Comparison of ENCODE assay signal across 11 cellular contexts in genomic region chr2:238305092-238305862, GRCh38. TPM values are rescaled to one million over a fixed set of nuclear protein-coding genes. Genes with fewer than 3 reads are reported as not detected.
DNase-seq lines count a peak whose midpoint lies in the region; ATAC-seq and TF ChIP-seq lines count a peak whose summit lies in the region.
"Had no signal": no experiment of that assay in that cellular context is flagged by ENCODE, and none has a peak within 500 bp of the region (broad histone marks: within the 10 kb centered on the region; RNA-seq: fewer than 3 reads in every experiment).

No MANE protein-coding gene starts in this region.

- 88% methylated on average over 12 of the region's 12 CpGs for WGBS in hepatocyte (ENCODE audit: low lambda C conversion rate, missing lambda C conversion rate)

- no peak overlapping the region for H3K4me3 ChIP-seq in left ventricle myocardium inferior
- H3K4me3 ChIP-seq in hepatocyte = no peak overlapping the region
- H3K4me3 ChIP-seq in upper lobe of right lung = no peak overlapping the region
- H3K4me3 ChIP-seq: ovary had no signal

- no peaks in the 10 kb centered on the region for H3K9me3 ChIP-seq in left ventricle myocardium inferior (replicated peaks)
- H3K9me3 ChIP-seq in hepatocyte (ENCODE audit: low read depth) = no peaks in the 10 kb centered on the region
- H3K9me3 ChIP-seq in upper lobe of right lung = no peaks in the 10 kb centered on the region
- H3K9me3 ChIP-seq: ovary had no signal

- no peak overlapping the region for H3K4me3 Mint-ChIP-seq in activated T-helper 17 cell treated with anti-CD3 and anti-CD28 coated beads, Interleukin-2, amount 50 U/mL, for 72 hours
- H3K4me3 Mint-ChIP-seq: T-cell had no signal

- H3K27ac ChIP-seq in left ventricle myocardium inferior (replicated peaks) (no peak overlapping the region), hepatocyte (no peak overlapping the region), upper lobe of right lung (no peak overlapping the region)
- H3K27ac ChIP-seq: ovary had no signal

- no peaks in the 10 kb centered on the region for H3K36me3 ChIP-seq in left ventricle myocardium inferior
- no peaks in the 10 kb centered on the region for H3K36me3 ChIP-seq in hepatocyte (replicated peaks; ENCODE audit: insufficient read depth, low read depth)
- H3K36me3 ChIP-seq in upper lobe of right lung = no peaks in the 10 kb centered on the region
- H3K36me3 ChIP-seq: ovary had no signal

- no peaks in the 10 kb centered on the region for H3K27me3 Mint-ChIP-seq in activated T-helper 17 cell treated with anti-CD3 and anti-CD28 coated beads, Interleukin-2, amount 50 U/mL, for 72 hours

- no peak overlapping the region for H3K27ac Mint-ChIP-seq in activated T-helper 17 cell treated with anti-CD3 and anti-CD28 coated beads, Interleukin-2, amount 50 U/mL, for 72 hours
- H3K27ac Mint-ChIP-seq: T-cell had no signal

- peak; percentile 26 for TF ChIP-seq CTCF in left ventricle myocardium inferior (IDR thresholded peaks at IDR 0.05; ENCODE audit: borderline replicate concordance)
- TF ChIP-seq CTCF in hepatocyte (IDR thresholded peaks at IDR 0.05; ENCODE audit: poor library complexity) = peak; percentile 22
- TF ChIP-seq CTCF in upper lobe of right lung (IDR thresholded peaks at IDR 0.05) = peak; percentile 12

- H3K4me1 Mint-ChIP-seq in activated T-helper 17 cell treated with anti-CD3 and anti-CD28 coated beads, Interleukin-2, amount 50 U/mL, for 72 hours = no peaks in the 10 kb centered on the region
- H3K4me1 Mint-ChIP-seq: T-cell had no signal

- H3K9me3 Mint-ChIP-seq in activated T-helper 17 cell treated with anti-CD3 and anti-CD28 coated beads, Interleukin-2, amount 50 U/mL, for 72 hours = no peaks in the 10 kb centered on the region
- H3K9me3 Mint-ChIP-seq: T-cell had no signal

- H3K27me3 ChIP-seq in left ventricle myocardium inferior (ENCODE audit: low read depth) (peaks cover 7% of the 10 kb centered on the region), hepatocyte (no peaks in the 10 kb centered on the region), upper lobe of right lung (no peaks in the 10 kb centered on the region)
- H3K27me3 ChIP-seq: ovary had no signal

- no peaks in the 10 kb centered on the region for H4K20me1 ChIP-seq in hepatocyte (ENCODE audit: insufficient read depth, poor library complexity, severe bottlenecking)

- H3K79me2 ChIP-seq in hepatocyte = no peaks in the 10 kb centered on the region

- no peak overlapping the region for H2AFZ ChIP-seq in hepatocyte

- no peak overlapping the region for H3K4me2 ChIP-seq in hepatocyte

- H3K36me3 Mint-ChIP-seq in activated T-helper 17 cell treated with anti-CD3 and anti-CD28 coated beads, Interleukin-2, amount 50 U/mL, for 72 hours (ENCODE audit: low read depth) = no peaks in the 10 kb centered on the region
- H3K36me3 Mint-ChIP-seq: T-cell had no signal

- ATAC-seq in Right ventricle myocardium inferior (no peak), SK-N-SH treated with all-trans-retinoic acid at 6 μM for 48 hours (peak; percentile 34; the same call in 2 of the 3 replicates), upper lobe of right lung (no peak)
- no peak for ATAC-seq in activated T-helper 17 cell treated with anti-CD3 and anti-CD28 coated beads, Interleukin-2, amount 50 U/mL, for 72 hours (replicated peaks)
- ATAC-seq: T-cell had no signal

- H3K4me1 ChIP-seq in left ventricle myocardium inferior = no peaks in the 10 kb centered on the region
- H3K4me1 ChIP-seq in hepatocyte (ENCODE audit: insufficient read depth) = peaks cover 1% of the 10 kb centered on the region
- no peaks in the 10 kb centered on the region for H3K4me1 ChIP-seq in upper lobe of right lung

- no peaks in the 10 kb centered on the region for H3K9me2 ChIP-seq in hepatocyte (replicated peaks; ENCODE audit: insufficient read depth)

- DNase-seq in left ventricle myocardium inferior (no peak), Right ventricle myocardium inferior (ENCODE audit: missing footprints) (no peak), hepatocyte (ENCODE audit: low spot score) (no peak), upper lobe of right lung (peak; percentile 46), retina (no peak), NCI-H1092 treated with DMSO at 0.1 percent for 48 hours (lab: John Stamatoyannopoulos, UW) (no peak)
- DNase-seq: NCI-H510A treated with DMSO at 0.1 percent for 48 hours, ovary, T-cell had no signal

- intact Hi-C loops in left ventricle myocardium inferior (cut with micrococcal nuclease) = no loop called here
- intact Hi-C loops in Right ventricle myocardium inferior (cut with DNase I) = no loop called here
- intact Hi-C loops in upper lobe of right lung (cut with DNase I) = no loop called here

TF ChIP-seq in SK-N-SH treated with all-trans-retinoic acid at 6 μM for 48 hours, 23 proteins besides CTCF, POLR2A, EP300 and RAD21:
- no peak for TF ChIP-seq ZNF70 (CRISPR knock-in tag; IDR thresholded peaks at IDR 0.05)
- no peak for TF ChIP-seq ESRRG (CRISPR knock-in tag; IDR thresholded peaks at IDR 0.05)
- TF ChIP-seq ZC3H10 (CRISPR knock-in tag; IDR thresholded peaks at IDR 0.05) = no peak
- no peak for TF ChIP-seq ZFP3 (CRISPR knock-in tag; IDR thresholded peaks at IDR 0.05)
- TF ChIP-seq GLIS3 (CRISPR knock-in tag; IDR thresholded peaks at IDR 0.05) = no peak
- TF ChIP-seq, protein P1, sequence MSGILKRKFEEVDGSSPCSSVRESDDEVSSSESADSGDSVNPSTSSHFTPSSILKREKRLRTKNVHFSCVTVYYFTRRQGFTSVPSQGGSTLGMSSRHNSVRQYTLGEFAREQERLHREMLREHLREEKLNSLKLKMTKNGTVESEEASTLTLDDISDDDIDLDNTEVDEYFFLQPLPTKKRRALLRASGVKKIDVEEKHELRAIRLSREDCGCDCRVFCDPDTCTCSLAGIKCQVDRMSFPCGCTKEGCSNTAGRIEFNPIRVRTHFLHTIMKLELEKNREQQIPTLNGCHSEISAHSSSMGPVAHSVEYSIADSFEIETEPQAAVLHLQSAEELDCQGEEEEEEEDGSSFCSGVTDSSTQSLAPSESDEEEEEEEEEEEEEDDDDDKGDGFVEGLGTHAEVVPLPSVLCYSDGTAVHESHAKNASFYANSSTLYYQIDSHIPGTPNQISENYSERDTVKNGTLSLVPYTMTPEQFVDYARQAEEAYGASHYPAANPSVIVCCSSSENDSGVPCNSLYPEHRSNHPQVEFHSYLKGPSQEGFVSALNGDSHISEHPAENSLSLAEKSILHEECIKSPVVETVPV (CRISPR knock-in tag; IDR thresholded peaks at IDR 0.05) = no peak
- TF ChIP-seq PPARA (CRISPR knock-in tag; IDR thresholded peaks at IDR 0.05; ENCODE audit: borderline replicate concordance) = no peak
- no peak for TF ChIP-seq ZNF8 (CRISPR knock-in tag; IDR thresholded peaks at IDR 0.05)

RNA-seq across cellular contexts. Expression of gene TRAF3IP1, which starts 15.0 kb away (rescaled TPM):
- total RNA-seq in left ventricle myocardium inferior (14.6 TPM), Right ventricle myocardium inferior (11.2 TPM), hepatocyte (9.0 and 9.7 TPM in 2 replicates), upper lobe of right lung (20.8 TPM)
- 8.4 and 9.1 TPM in 2 replicates for polyA plus RNA-seq in hepatocyte
- total RNA-seq in activated T-helper 17 cell treated with anti-CD3 and anti-CD28 coated beads, Interleukin-2, amount 50 U/mL, for 72 hours = 1 to 10 TPM; 3.4 to 7.2 TPM

RNA-seq across cellular contexts. Expression of gene PER2, which starts 16.9 kb away (rescaled TPM):
- 3.4 TPM for total RNA-seq in left ventricle myocardium inferior
- 4.7 TPM for total RNA-seq in Right ventricle myocardium inferior
- 6.1 and 8.9 TPM in 2 replicates for total RNA-seq in hepatocyte
- 6.0 and 6.4 TPM in 2 replicates for polyA plus RNA-seq in hepatocyte
- total RNA-seq in upper lobe of right lung = 22.7 TPM
- 10 to 100 TPM in 1 of 2 donors, 1 to 10 TPM in 1; 6.2 to 23.7 TPM for total RNA-seq in activated T-helper 17 cell treated with anti-CD3 and anti-CD28 coated beads, Interleukin-2, amount 50 U/mL, for 72 hours
